In the genomic region with DNA sequence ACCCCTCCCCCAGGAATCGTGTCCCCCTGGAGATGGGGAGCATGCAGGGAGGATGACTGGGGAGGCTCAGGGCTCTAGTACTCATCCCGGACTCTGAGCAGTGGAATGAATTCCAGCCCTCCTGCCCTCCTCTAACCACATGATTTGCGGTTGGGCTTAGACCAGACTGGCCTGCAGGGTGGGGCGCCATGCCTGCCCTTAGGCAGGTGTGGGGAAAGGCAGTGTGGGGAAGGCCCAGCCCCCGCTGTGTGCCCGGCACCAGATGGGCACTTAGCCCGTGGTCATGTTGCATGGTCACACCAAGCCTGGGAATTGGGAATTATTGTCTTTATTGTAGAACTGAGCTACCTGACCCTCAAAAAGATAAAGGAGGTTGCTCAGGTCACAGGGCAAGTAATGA, we compare ENCODE assay signal across 25 cellular contexts.
"Had no signal": no experiment of that assay in that cellular context is flagged by ENCODE, and none has a peak within 500 bp of the region (broad histone marks: within the 10 kb centered on the region; RNA-seq: fewer than 3 reads in every experiment).

No MANE protein-coding gene starts in this region.

- H3K4me3 ChIP-seq: body of pancreas, esophagus squamous epithelium, left ventricle myocardium inferior, right atrium auricular region, tibial artery had no signal

- H3K4me1 ChIP-seq: right atrium auricular region, tibial artery had no signal

- H3K9me3 Mint-ChIP-seq: activated CD4-positive, alpha-beta memory T cell treated with anti-CD3 and anti-CD28 coated beads, Interleukin-2, amount 10 ng/mL, durations not matched to agents 7 days and 5 days; activated T-cell treated with anti-CD3 and anti-CD28 coated beads, Interleukin-2, amount 50 U/mL, for 72 hours; central memory CD8-positive, alpha-beta T cell; nephron had no signal

- DNase-seq: activated CD4-positive, alpha-beta memory T cell treated with anti-CD3 and anti-CD28 coated beads, Interleukin-2, amount 10 ng/mL, durations not matched to agents 7 days and 5 days; activated gamma-delta T cell treated with Interleukin-2 at 50 U/mL for 16 hours; activated T-cell treated with anti-CD3 and anti-CD28 coated beads, Interleukin-2, amount 50 U/mL, for 72 hours; amygdala; body of pancreas; cortex of kidney; effector CD4-positive, alpha-beta T cell; esophagus squamous epithelium; hippocampal formation; kidney; left ventricle myocardium inferior; mesendoderm; occipital lobe; small intestine; stimulated activated CD4-positive, alpha-beta T cell treated with anti-CD3 and anti-CD28 coated beads, Interleukin-4, amount 100 ng/mL, for 24 hours; stimulated activated naive CD4-positive, alpha-beta T cell; T-helper 1 cell; T1000; tibial artery had no signal

- H3K4me3 Mint-ChIP-seq: activated CD4-positive, alpha-beta memory T cell treated with anti-CD3 and anti-CD28 coated beads, Interleukin-2, amount 10 ng/mL, durations not matched to agents 7 days and 5 days; activated naive CD8-positive, alpha-beta T cell; activated T-cell treated with anti-CD3 and anti-CD28 coated beads, Interleukin-2, amount 50 U/mL, for 72 hours; central memory CD8-positive, alpha-beta T cell; nephron had no signal

- H3K27ac ChIP-seq: body of pancreas, esophagus squamous epithelium, left ventricle myocardium inferior, right atrium auricular region, tibial artery, VCaP had no signal

- H3K36me3 ChIP-seq: esophagus squamous epithelium, left ventricle myocardium inferior, right atrium auricular region, tibial artery had no signal

- H3K27ac Mint-ChIP-seq: activated CD4-positive, alpha-beta memory T cell treated with anti-CD3 and anti-CD28 coated beads, Interleukin-2, amount 10 ng/mL, durations not matched to agents 7 days and 5 days; activated naive CD8-positive, alpha-beta T cell; activated T-cell treated with anti-CD3 and anti-CD28 coated beads, Interleukin-2, amount 50 U/mL, for 72 hours; progenitor cell of endocrine pancreas had no signal

- ATAC-seq: activated T-cell treated with anti-CD3 and anti-CD28 coated beads, Interleukin-2, amount 50 U/mL, for 72 hours; body of pancreas had no signal

- H3K4me1 Mint-ChIP-seq: activated CD4-positive, alpha-beta memory T cell treated with anti-CD3 and anti-CD28 coated beads, Interleukin-2, amount 10 ng/mL, durations not matched to agents 7 days and 5 days; central memory CD8-positive, alpha-beta T cell had no signal

- H3K36me3 Mint-ChIP-seq: activated naive CD8-positive, alpha-beta T cell had no signal

- H3K27me3 Mint-ChIP-seq: central memory CD8-positive, alpha-beta T cell had no signal

- H3K9me3 ChIP-seq: body of pancreas, esophagus squamous epithelium, left ventricle myocardium inferior, right atrium auricular region, tibial artery had no signal

- H3K27me3 ChIP-seq: body of pancreas, right atrium auricular region had no signal
